ENCODE assay signal across 8 cellular contexts in genomic region chr5:107231191-107231590, GRCh38.
"Had no signal": no experiment of that assay in that cellular context is flagged by ENCODE, and none has a peak within 500 bp of the region (broad histone marks: within the 10 kb centered on the region; RNA-seq: fewer than 3 reads in every experiment).

No MANE protein-coding gene starts in this region.

- ATAC-seq: GM23338, HCT116, K562 had no signal

- FAIRE-seq: HTR-8/SVneo, K562 had no signal

- DNase-seq: H7, HFFc6, IMR-90, KG1 had no signal
